In genomic region chr7:47119408-47119807, GRCh38 we compare ENCODE assay signal across 28 cellular contexts.
"Had no signal": no experiment of that assay in that cellular context is flagged by ENCODE, and none has a peak within 500 bp of the region (broad histone marks: within the 10 kb centered on the region; RNA-seq: fewer than 3 reads in every experiment).

No MANE protein-coding gene starts in this region.

- H3K27me3 ChIP-seq: body of pancreas, cardiac muscle cell, heart right ventricle, left lung, neutrophil, right lobe of liver, tibial artery had no signal

- H3K36me3 ChIP-seq: cardiac muscle cell, heart right ventricle, left lung, neutrophil, right lobe of liver, tibial artery had no signal

- H3K27ac ChIP-seq: body of pancreas, cardiac muscle cell, foreskin keratinocyte, heart right ventricle, left lung, neutrophil, right lobe of liver, tibial artery had no signal

- H3K9me3 ChIP-seq: body of pancreas, heart right ventricle, left lung, mucosa of descending colon, neutrophil, right lobe of liver, tibial artery had no signal

- H3K4me3 ChIP-seq: body of pancreas, cardiac muscle cell, heart right ventricle, left lung, lung, mucosa of descending colon, right lobe of liver, tibial artery had no signal

- ATAC-seq: activated CD8-positive, alpha-beta memory T cell treated with anti-CD3 and anti-CD28 coated beads, Interleukin-2, amount 10 ng/mL, durations not matched to agents 7 days and 5 days; activated CD8-positive, alpha-beta T cell treated with anti-CD3 and anti-CD28 coated beads, Interleukin-2, amount 10 ng/mL, durations not matched to agents 7 days and 5 days; activated naive CD8-positive, alpha-beta T cell treated with anti-CD3 and anti-CD28 coated beads, Interleukin-2, amount 50 U/mL, for 24 hours; body of pancreas; effector memory CD8-positive, alpha-beta T cell; foreskin keratinocyte; left lung; mucosa of descending colon; right lobe of liver; stimulated activated memory B cell treated with anti-CD40 and anti-IgM and Interleukin-4, amounts not matched to agents 10 μg/mL and 1 μg/mL and 100 μg/mL, for 72 hours; stimulated activated naive CD8-positive, alpha-beta T cell treated with anti-CD3 and anti-CD28 coated beads, Interleukin-15, amount 100 ng/mL, for 72 hours had no signal

- DNase-seq: activated B cell treated with CpG ODN at 0.5 μM for 24 hours; activated CD4-positive, alpha-beta T cell treated with anti-CD3 and anti-CD28 coated beads, Interleukin-2, amount 50 U/mL, for 1 hour; activated CD8-positive, alpha-beta memory T cell treated with anti-CD3 and anti-CD28 coated beads, Interleukin-2, amount 10 ng/mL, durations not matched to agents 7 days and 5 days; activated CD8-positive, alpha-beta T cell treated with anti-CD3 and anti-CD28 coated beads, Interleukin-2, amount 10 ng/mL, durations not matched to agents 7 days and 5 days; activated naive CD8-positive, alpha-beta T cell treated with anti-CD3 and anti-CD28 coated beads, Interleukin-2, amount 50 U/mL, for 24 hours; activated T-cell treated with anti-CD3 and anti-CD28 coated beads, Interleukin-2, amount 50 U/mL, for 48 hours; body of pancreas; cortex of kidney; effector memory CD8-positive, alpha-beta T cell; erythroblast; foreskin keratinocyte; heart right ventricle; left lung; mucosa of descending colon; naive B cell; nephron progenitor cell; right lobe of liver; small intestine; stimulated activated CD4-positive, alpha-beta T cell treated with anti-CD3 and anti-CD28 coated beads, Interleukin-1b, Interleukin-23, amount 100 ng/mL, for 48 hours; stimulated activated CD4-positive, alpha-beta T cell treated with anti-CD3 and anti-CD28 coated beads, Interleukin-4, amount 100 ng/mL, for 4 hours; stimulated activated CD8-positive, alpha-beta memory T cell treated with anti-CD3 and anti-CD28 coated beads, Interleukin-4, amount 100 ng/mL, for 48 hours; stimulated activated naive CD8-positive, alpha-beta T cell treated with anti-CD3 and anti-CD28 coated beads, Interleukin-15, amount 100 ng/mL, for 72 hours; T-helper 1 cell; tibial artery had no signal

- H3K4me1 ChIP-seq: body of pancreas, foreskin keratinocyte, left lung, right lobe of liver had no signal
